In genomic region chr18:31045599-31045998, GRCh38 we compare ENCODE assay signal across 31 cellular contexts. TPM values are rescaled to one million over a fixed set of nuclear protein-coding genes. Genes with fewer than 3 reads are reported as not detected.
"Had no signal": no experiment of that assay in that cellular context is flagged by ENCODE, and none has a peak within 500 bp of the region (broad histone marks: within the 10 kb centered on the region; RNA-seq: fewer than 3 reads in every experiment).

No MANE protein-coding gene starts in this region.

- H3K36me3 ChIP-seq: adrenal gland, cardiac muscle cell, esophagus muscularis mucosa, gastroesophageal sphincter, WERI-Rb-1 had no signal

- ATAC-seq: activated CD4-positive, CD25-positive, alpha-beta regulatory T cell treated with anti-CD3 and anti-CD28 coated beads, Interleukin-2, amount 50 U/mL, for 24 hours; activated CD8-positive, alpha-beta T cell treated with anti-CD3 and anti-CD28 coated beads for 36 hours; activated naive CD8-positive, alpha-beta T cell treated with anti-CD3 and anti-CD28 coated beads, Interleukin-2, amount 50 U/mL, for 24 hours; activated T-cell treated with anti-CD3 and anti-CD28 coated beads, Interleukin-2, amount 50 U/mL, for 4 hours; activated T-helper 17 cell treated with anti-CD3 and anti-CD28 coated beads, Interleukin-2, amount 50 U/mL, for 72 hours; body of pancreas; gastroesophageal sphincter; T-helper 17 cell had no signal

- DNase-seq: activated B cell treated with CpG ODN at 0.5 μM for 24 hours; activated CD4-positive, alpha-beta T cell treated with anti-CD3 and anti-CD28 coated beads for 48 hours; activated CD4-positive, alpha-beta T cell treated with anti-CD3 and anti-CD28 coated beads, Interleukin-2, amount 50 U/mL, for 1 hour; activated CD4-positive, alpha-beta T cell treated with anti-CD3 and anti-CD28 coated beads, Interleukin-2, amount 50 U/mL, for 48 hours; activated CD8-positive, alpha-beta memory T cell treated with anti-CD3 and anti-CD28 coated beads for 24 hours; activated CD8-positive, alpha-beta T cell treated with anti-CD3 and anti-CD28 coated beads for 36 hours; activated effector memory CD4-positive, alpha-beta T cell treated with Interleukin-2 at 50 U/mL for 16 hours; activated gamma-delta T cell treated with Interleukin-2 at 50 U/mL for 16 hours; activated naive CD4-positive, alpha-beta T cell treated with Interleukin-2 at 50 U/mL for 16 hours; activated naive CD8-positive, alpha-beta T cell treated with anti-CD3 and anti-CD28 coated beads for 36 hours; activated naive CD8-positive, alpha-beta T cell treated with anti-CD3 and anti-CD28 coated beads, Interleukin-2, amount 50 U/mL, for 24 hours; activated T-cell treated with anti-CD3 and anti-CD28 coated beads, Interleukin-2, amount 50 U/mL, for 4 hours; adrenal gland; amygdala; aorta; body of pancreas; dorsolateral prefrontal cortex; effector memory CD4-positive, alpha-beta T cell; endodermal cell; erythroblast; foreskin melanocyte; T-helper 1 cell; T-helper 17 cell; T1000; WERI-Rb-1 had no signal

- H3K9me3 ChIP-seq: adrenal gland, body of pancreas, esophagus muscularis mucosa, gastroesophageal sphincter had no signal

- H3K27ac ChIP-seq: adrenal gland, body of pancreas, cardiac muscle cell, coronary artery, dorsolateral prefrontal cortex, esophagus muscularis mucosa, gastroesophageal sphincter, WERI-Rb-1 had no signal

- H3K4me3 ChIP-seq: adrenal gland, body of pancreas, cardiac muscle cell, coronary artery, dorsolateral prefrontal cortex, esophagus muscularis mucosa, gastroesophageal sphincter had no signal

RNA-seq across cellular contexts. Expression of gene DSC3, which starts 3.1 kb away (rescaled TPM):
- total RNA-seq: activated B cell treated with CpG ODN at 0.5 μM for 24 hours; activated T-cell treated with anti-CD3 and anti-CD28 coated beads, Interleukin-2, amount 50 U/mL, for 4 hours; activated T-helper 17 cell treated with anti-CD3 and anti-CD28 coated beads, Interleukin-2, amount 50 U/mL, for 72 hours; T-helper 17 cell had no signal

RNA-seq across cellular contexts. Expression of gene DSC2, which starts 56.6 kb away (rescaled TPM):
- total RNA-seq: activated B cell treated with CpG ODN at 0.5 μM for 24 hours; activated CD8-positive, alpha-beta T cell treated with anti-CD3 and anti-CD28 coated beads for 36 hours; activated T-helper 17 cell treated with anti-CD3 and anti-CD28 coated beads, Interleukin-2, amount 50 U/mL, for 72 hours had no signal
